In genomic region chr1:97190326-97190725, GRCh38 we compare ENCODE assay signal across 1 cellular context.
TF ChIP-seq lines count a peak whose summit lies in the region.

No MANE protein-coding gene starts in this region.

TF ChIP-seq in SK-N-SH treated with all-trans-retinoic acid at 6 μM for 48 hours, 23 proteins besides CTCF, POLR2A, EP300 and RAD21 (continued from another document):
- TF ChIP-seq, protein P1, sequence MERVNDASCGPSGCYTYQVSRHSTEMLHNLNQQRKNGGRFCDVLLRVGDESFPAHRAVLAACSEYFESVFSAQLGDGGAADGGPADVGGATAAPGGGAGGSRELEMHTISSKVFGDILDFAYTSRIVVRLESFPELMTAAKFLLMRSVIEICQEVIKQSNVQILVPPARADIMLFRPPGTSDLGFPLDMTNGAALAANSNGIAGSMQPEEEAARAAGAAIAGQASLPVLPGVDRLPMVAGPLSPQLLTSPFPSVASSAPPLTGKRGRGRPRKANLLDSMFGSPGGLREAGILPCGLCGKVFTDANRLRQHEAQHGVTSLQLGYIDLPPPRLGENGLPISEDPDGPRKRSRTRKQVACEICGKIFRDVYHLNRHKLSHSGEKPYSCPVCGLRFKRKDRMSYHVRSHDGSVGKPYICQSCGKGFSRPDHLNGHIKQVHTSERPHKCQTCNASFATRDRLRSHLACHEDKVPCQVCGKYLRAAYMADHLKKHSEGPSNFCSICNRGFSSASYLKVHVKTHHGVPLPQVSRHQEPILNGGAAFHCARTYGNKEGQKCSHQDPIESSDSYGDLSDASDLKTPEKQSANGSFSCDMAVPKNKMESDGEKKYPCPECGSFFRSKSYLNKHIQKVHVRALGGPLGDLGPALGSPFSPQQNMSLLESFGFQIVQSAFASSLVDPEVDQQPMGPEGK (CRISPR knock-in tag; IDR thresholded peaks at IDR 0.05; ENCODE audit: borderline replicate concordance) = no peak
- no peak for TF ChIP-seq OSR1 (CRISPR knock-in tag; IDR thresholded peaks at IDR 0.05)
